In the genomic region with DNA sequence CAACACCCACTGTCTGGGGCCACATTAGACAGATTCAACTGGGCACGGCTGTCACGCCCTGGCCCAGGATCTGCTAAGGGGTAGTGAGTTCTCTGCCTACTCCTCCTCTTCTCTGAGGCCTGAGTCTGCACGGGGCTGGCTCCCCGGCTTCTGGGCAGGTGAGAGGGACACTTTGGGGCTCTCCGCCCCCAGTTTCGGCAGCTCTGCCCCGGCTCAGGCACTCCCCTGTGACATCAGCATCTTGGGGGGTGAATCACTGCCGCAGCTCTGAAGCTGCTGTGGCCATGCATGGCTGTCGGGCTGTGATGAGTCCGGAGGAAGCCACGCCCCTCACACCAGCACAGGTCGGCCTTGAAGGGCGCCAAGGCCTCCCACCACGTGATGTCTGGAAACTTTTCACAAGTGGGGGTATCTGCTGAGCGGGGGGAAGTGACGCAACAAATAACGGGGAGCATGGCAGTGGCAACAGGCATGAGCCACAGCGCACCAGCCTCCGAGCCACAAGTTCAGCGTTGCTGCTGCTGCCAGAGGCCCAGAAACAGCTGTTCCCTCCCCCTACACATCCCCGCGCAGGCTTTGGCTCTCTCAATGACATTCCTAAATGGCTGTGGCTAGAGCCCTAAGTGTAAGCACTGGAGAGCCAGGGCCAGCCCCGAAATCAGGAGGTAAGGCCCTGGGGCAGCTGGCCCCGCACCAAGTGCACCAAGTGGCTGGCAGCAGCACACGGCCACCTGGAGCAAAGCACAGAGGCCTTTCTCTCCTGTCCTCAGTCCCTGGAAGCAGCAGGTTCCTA, we compare ENCODE assay signal across 1 cellular context.
TF ChIP-seq lines count a peak whose summit lies in the region.

No MANE protein-coding gene starts in this region.

TF ChIP-seq in HepG2, 621 proteins besides CTCF, POLR2A, EP300 and RAD21 (continued from another document):
- TF ChIP-seq ZNF326 (CRISPR knock-in tag; IDR thresholded peaks at IDR 0.05; ENCODE audit: borderline replicate concordance): no peak
- no peak for TF ChIP-seq FOXK1 (CRISPR knock-in tag; IDR thresholded peaks at IDR 0.05; ENCODE audit: borderline replicate concordance, low read depth)
- no peak for TF ChIP-seq HDAC1 (CRISPR knock-in tag; IDR thresholded peaks at IDR 0.05)
- TF ChIP-seq, protein P1, sequence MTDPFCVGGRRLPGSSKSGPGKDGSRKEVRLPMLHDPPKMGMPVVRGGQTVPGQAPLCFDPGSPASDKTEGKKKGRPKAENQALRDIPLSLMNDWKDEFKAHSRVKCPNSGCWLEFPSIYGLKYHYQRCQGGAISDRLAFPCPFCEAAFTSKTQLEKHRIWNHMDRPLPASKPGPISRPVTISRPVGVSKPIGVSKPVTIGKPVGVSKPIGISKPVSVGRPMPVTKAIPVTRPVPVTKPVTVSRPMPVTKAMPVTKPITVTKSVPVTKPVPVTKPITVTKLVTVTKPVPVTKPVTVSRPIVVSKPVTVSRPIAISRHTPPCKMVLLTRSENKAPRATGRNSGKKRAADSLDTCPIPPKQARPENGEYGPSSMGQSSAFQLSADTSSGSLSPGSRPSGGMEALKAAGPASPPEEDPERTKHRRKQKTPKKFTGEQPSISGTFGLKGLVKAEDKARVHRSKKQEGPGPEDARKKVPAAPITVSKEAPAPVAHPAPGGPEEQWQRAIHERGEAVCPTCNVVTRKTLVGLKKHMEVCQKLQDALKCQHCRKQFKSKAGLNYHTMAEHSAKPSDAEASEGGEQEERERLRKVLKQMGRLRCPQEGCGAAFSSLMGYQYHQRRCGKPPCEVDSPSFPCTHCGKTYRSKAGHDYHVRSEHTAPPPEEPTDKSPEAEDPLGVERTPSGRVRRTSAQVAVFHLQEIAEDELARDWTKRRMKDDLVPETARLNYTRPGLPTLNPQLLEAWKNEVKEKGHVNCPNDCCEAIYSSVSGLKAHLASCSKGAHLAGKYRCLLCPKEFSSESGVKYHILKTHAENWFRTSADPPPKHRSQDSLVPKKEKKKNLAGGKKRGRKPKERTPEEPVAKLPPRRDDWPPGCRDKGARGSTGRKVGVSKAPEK (CRISPR knock-in tag; IDR thresholded peaks at IDR 0.05; ENCODE audit: borderline replicate concordance): no peak
- TF ChIP-seq GLI4 (CRISPR knock-in tag; IDR thresholded peaks at IDR 0.05; ENCODE audit: borderline replicate concordance): no peak
- 0 out of 3 replicates have a peak, but pooled peaks have one; percentile 13 for TF ChIP-seq MXI1 (IDR thresholded peaks at IDR 0.05; ENCODE audit: borderline replicate concordance, low read depth, low read length)
- no peak for TF ChIP-seq ZNF3 (CRISPR knock-in tag; IDR thresholded peaks at IDR 0.05)
- no peak for TF ChIP-seq RXRA (CRISPR knock-in tag; IDR thresholded peaks at IDR 0.05)
- TF ChIP-seq ZNF335 (CRISPR knock-in tag; IDR thresholded peaks at IDR 0.05): no peak
- TF ChIP-seq, protein P2, sequence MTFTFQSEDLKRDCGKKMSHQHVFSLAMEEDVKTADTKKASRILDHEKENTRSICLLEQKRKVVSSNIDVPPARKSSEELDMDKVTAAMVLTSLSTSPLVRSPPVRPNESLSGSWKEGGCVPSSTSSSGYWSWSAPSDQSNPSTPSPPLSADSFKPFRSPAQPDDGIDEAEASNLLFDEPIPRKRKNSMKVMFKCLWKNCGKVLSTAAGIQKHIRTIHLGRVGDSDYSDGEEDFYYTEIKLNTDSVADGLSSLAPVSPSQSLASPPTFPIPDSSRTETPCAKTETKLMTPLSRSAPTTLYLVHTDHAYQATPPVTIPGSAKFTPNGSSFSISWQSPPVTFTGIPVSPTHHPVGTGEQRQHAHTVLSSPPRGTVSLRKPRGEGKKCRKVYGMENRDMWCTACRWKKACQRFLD (CRISPR knock-in tag; IDR thresholded peaks at IDR 0.05; ENCODE audit: borderline replicate concordance): no peak
- TF ChIP-seq, protein P3, sequence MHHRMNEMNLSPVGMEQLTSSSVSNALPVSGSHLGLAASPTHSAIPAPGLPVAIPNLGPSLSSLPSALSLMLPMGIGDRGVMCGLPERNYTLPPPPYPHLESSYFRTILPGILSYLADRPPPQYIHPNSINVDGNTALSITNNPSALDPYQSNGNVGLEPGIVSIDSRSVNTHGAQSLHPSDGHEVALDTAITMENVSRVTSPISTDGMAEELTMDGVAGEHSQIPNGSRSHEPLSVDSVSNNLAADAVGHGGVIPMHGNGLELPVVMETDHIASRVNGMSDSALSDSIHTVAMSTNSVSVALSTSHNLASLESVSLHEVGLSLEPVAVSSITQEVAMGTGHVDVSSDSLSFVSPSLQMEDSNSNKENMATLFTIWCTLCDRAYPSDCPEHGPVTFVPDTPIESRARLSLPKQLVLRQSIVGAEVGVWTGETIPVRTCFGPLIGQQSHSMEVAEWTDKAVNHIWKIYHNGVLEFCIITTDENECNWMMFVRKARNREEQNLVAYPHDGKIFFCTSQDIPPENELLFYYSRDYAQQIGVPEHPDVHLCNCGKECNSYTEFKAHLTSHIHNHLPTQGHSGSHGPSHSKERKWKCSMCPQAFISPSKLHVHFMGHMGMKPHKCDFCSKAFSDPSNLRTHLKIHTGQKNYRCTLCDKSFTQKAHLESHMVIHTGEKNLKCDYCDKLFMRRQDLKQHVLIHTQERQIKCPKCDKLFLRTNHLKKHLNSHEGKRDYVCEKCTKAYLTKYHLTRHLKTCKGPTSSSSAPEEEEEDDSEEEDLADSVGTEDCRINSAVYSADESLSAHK (CRISPR knock-in tag; IDR thresholded peaks at IDR 0.05; ENCODE audit: borderline replicate concordance): no peak
- TF ChIP-seq MBD4 (IDR thresholded peaks at IDR 0.05; ENCODE audit: borderline replicate concordance, low read length): no peak
- 0 out of 2 replicates have a peak, but pooled peaks have one; percentile 10 for TF ChIP-seq ETV5 (CRISPR knock-in tag; IDR thresholded peaks at IDR 0.05; ENCODE audit: borderline replicate concordance)
- TF ChIP-seq SKI (IDR thresholded peaks at IDR 0.05; ENCODE audit: partially characterized antibody): peak; percentile 33
